In the genomic region with DNA sequence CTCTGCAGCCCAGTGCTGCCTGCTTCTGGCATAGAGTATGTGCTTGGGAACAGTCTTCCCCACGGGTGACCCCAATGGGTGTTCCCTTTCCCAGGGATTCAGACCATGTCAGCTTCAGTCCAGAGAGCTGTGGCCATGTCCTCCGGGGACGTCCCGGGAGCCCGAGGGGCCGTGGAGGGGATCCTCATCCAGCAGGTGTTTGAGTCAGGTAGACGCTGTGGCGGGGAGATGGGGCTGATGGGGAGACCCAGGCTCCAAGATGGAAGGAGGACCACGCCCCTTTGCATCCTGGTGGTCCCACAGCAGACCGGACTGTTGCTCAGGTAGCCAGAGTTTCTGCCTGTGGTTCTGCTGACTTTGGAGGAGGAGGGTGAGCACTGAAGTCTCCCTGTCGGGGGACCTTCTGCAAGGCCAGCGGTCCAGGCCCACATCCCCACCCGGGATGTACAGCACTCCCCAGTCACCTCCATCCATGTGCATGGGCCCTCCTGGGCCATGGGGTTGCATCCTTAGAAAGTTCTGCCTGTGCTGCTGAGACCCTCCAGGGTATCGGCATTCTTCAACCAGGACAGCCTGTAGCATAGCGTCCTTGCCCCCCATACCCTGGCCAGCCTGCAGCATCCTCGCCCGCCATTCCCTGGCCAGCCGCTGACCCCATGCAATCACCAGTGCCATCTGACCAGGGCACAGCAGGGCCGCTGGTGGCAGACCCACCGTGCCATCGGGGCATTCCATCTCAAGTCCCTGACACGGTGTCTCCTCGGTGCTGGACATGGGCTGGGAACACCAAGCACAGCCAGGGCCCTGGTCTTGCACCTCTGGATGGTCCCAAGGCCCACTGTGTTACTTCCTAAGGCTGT, we compare ENCODE assay signal across 34 cellular contexts. TPM values are rescaled to one million over a fixed set of nuclear protein-coding genes. Genes with fewer than 3 reads are reported as not detected.
"Had no signal": no experiment of that assay in that cellular context is flagged by ENCODE, and none has a peak within 500 bp of the region (broad histone marks: within the 10 kb centered on the region; RNA-seq: fewer than 3 reads in every experiment).

No MANE protein-coding gene starts in this region.

- DNase-seq: colonic mucosa; effector CD8-positive, alpha-beta T cell; endodermal cell; foreskin fibroblast; gastrocnemius medialis; heart right ventricle; hippocampal formation; kidney glomerular epithelial cell; mesenchymal stem cell; naive B cell; nucleus accumbens; ovary; retina; sigmoid colon; stimulated activated CD4-positive, alpha-beta T cell treated with anti-CD3 and anti-CD28 coated beads, Interleukin-4, amount 100 ng/mL, for 4 hours; stimulated activated naive B cell treated with anti-CD40 and anti-IgM and Interleukin-4, amounts not matched to agents 10 μg/mL and 1 μg/mL and 100 μg/mL, for 72 hours; uterus had no signal

- H3K9me3 ChIP-seq: colonic mucosa, gastrocnemius medialis, heart right ventricle, mucosa of descending colon, ovary, sigmoid colon, thoracic aorta, tibial nerve, upper lobe of left lung, uterus had no signal

- H3K27me3 ChIP-seq: ovary, uterus had no signal

- H3K4me1 ChIP-seq: colonic mucosa, gastrocnemius medialis, uterus had no signal

- H3K27ac ChIP-seq: colonic mucosa, epithelial cell of prostate, gastrocnemius medialis, heart right ventricle, ovary, sigmoid colon, thoracic aorta, tibial nerve, upper lobe of left lung, uterus had no signal

- ATAC-seq: esophagus mucosa; gastrocnemius medialis; heart right ventricle; mucosa of descending colon; natural killer cell treated with Interleukin-12 subunit alpha and Interleukin-12 subunit beta and Interleukin-15 and Interleukin-18, amount 100 ng/mL, for 72 hours; stimulated activated naive B cell treated with anti-CD40 and anti-IgM and Interleukin-4, amounts not matched to agents 10 μg/mL and 1 μg/mL and 100 μg/mL, for 72 hours had no signal

- H3K4me3 ChIP-seq: colonic mucosa, gastrocnemius medialis, heart right ventricle, mucosa of descending colon, ovary, sigmoid colon, thoracic aorta, tibial nerve, upper lobe of left lung, uterus had no signal

- FAIRE-seq: islet of Langerhans had no signal

- H3K36me3 ChIP-seq: colonic mucosa, gastrocnemius medialis, heart right ventricle, ovary, sigmoid colon, thoracic aorta, tibial nerve, upper lobe of left lung, uterus had no signal

RNA-seq across cellular contexts. Expression of gene AIRE, which starts 2.8 kb away (rescaled TPM):
- total RNA-seq: chondrocyte; esophagus mucosa; gastrocnemius medialis; glomerular endothelial cell; lung microvascular endothelial cell; natural killer cell treated with Interleukin-12 subunit alpha and Interleukin-12 subunit beta and Interleukin-15 and Interleukin-18, amount 100 ng/mL, for 72 hours; neural crest cell; ovary; posterior vena cava; sigmoid colon; skeletal muscle tissue; thoracic aorta; upper lobe of left lung had no signal
- polyA plus RNA-seq: ovary had no signal

RNA-seq across cellular contexts. Expression of gene DNMT3L, which starts 26.8 kb away (rescaled TPM):
- total RNA-seq: chondrocyte; colonic mucosa; esophagus mucosa; gastrocnemius medialis; glomerular endothelial cell; heart right ventricle; lower leg skin; lung microvascular endothelial cell; mesothelial cell of epicardium; mucosa of descending colon; natural killer cell treated with Interleukin-12 subunit alpha and Interleukin-12 subunit beta and Interleukin-15 and Interleukin-18, amount 100 ng/mL, for 72 hours; neural crest cell; ovary; posterior vena cava; pulmonary artery endothelial cell; sigmoid colon; skeletal muscle tissue; thoracic aorta; tibial nerve; upper lobe of left lung; uterus had no signal
- polyA plus RNA-seq: heart right ventricle, ovary, sigmoid colon had no signal
